8 cellular contexts compared by ENCODE assay signal in genomic region chr6:151494235-151494950, GRCh38. TPM values are rescaled to one million over a fixed set of nuclear protein-coding genes. Genes with fewer than 3 reads are reported as not detected.
DNase-seq lines count a peak whose midpoint lies in the region; ATAC-seq and TF ChIP-seq lines count a peak whose summit lies in the region.

No MANE protein-coding gene starts in this region.

- CTCF ChIA-PET in CD4-positive, alpha-beta T cell (lab: Charles Lee): no interaction called here

- no peaks in the 10 kb centered on the region for H3K36me3 Mint-ChIP-seq in CD4-positive, alpha-beta T cell (ENCODE audit: low read depth)
- H3K36me3 Mint-ChIP-seq in activated T-cell treated with anti-CD3 and anti-CD28 coated beads, Interleukin-2, amount 50 U/mL, for 24 hours (ENCODE audit: low read depth): no peaks in the 10 kb centered on the region
- H3K36me3 Mint-ChIP-seq in natural killer cell treated with Interleukin-12 subunit alpha and Interleukin-12 subunit beta and Interleukin-15 and Interleukin-18, amount 100 ng/mL, for 72 hours: no peaks in the 10 kb centered on the region

- peak overlapping the region; percentile 76 for H3K4me3 Mint-ChIP-seq in CD4-positive, alpha-beta T cell
- peak overlapping the region; percentile 69 for H3K4me3 Mint-ChIP-seq in activated T-cell treated with anti-CD3 and anti-CD28 coated beads, Interleukin-2, amount 50 U/mL, for 24 hours
- H3K4me3 Mint-ChIP-seq in natural killer cell treated with Interleukin-12 subunit alpha and Interleukin-12 subunit beta and Interleukin-15 and Interleukin-18, amount 100 ng/mL, for 72 hours: peak overlapping the region; percentile 68

- peaks cover 17% of the 10 kb centered on the region for H3K4me1 Mint-ChIP-seq in CD4-positive, alpha-beta T cell (ENCODE audit: low read depth)
- peaks cover 15% of the 10 kb centered on the region for H3K4me1 Mint-ChIP-seq in activated T-cell treated with anti-CD3 and anti-CD28 coated beads, Interleukin-2, amount 50 U/mL, for 24 hours (ENCODE audit: low read depth)
- H3K4me1 Mint-ChIP-seq in natural killer cell treated with Interleukin-12 subunit alpha and Interleukin-12 subunit beta and Interleukin-15 and Interleukin-18, amount 100 ng/mL, for 72 hours (ENCODE audit: low read depth in 2 of 2): peaks cover 15 to 22% of the 10 kb centered on the region in 2 donors

- POLR2A ChIA-PET in CD4-positive, alpha-beta T cell (lab: Charles Lee): interaction anchor here (0.6 to 1.0 kb wide), 2 partner anchors 9 to 104 kb away, joined by 3 to 4 read pairs; no protein-coding TSS in a partner anchor

- no peak overlapping the region for H3K27ac Mint-ChIP-seq in CD4-positive, alpha-beta T cell
- H3K27ac Mint-ChIP-seq in activated T-cell treated with anti-CD3 and anti-CD28 coated beads, Interleukin-2, amount 50 U/mL, for 24 hours: no peak overlapping the region
- no peak overlapping the region for H3K27ac Mint-ChIP-seq in natural killer cell treated with Interleukin-12 subunit alpha and Interleukin-12 subunit beta and Interleukin-15 and Interleukin-18, amount 100 ng/mL, for 72 hours

- H3K9me3 ChIP-seq in CD4-positive, alpha-beta T cell (ENCODE audit: control insufficient read depth, low read length): no peaks in the 10 kb centered on the region

- intact Hi-C loops in CD4-positive, alpha-beta T cell (cut with DNase I, micrococcal nuclease): no loop called here

- peaks cover 38% of the 10 kb centered on the region for H3K27me3 ChIP-seq in CD4-positive, alpha-beta T cell (ENCODE audit: control insufficient read depth, insufficient read depth, low read length)

- no peak overlapping the region for H3K27ac ChIP-seq in CD4-positive, alpha-beta T cell (ENCODE audit: low read depth, low read length)

- peak; percentile 44 for ATAC-seq in CD4-positive, alpha-beta T cell (ENCODE audit: poor library complexity)
- ATAC-seq in natural killer cell treated with Interleukin-12 subunit alpha and Interleukin-12 subunit beta and Interleukin-15 and Interleukin-18, amount 100 ng/mL, for 72 hours: no peak
- ATAC-seq in GM21737 (IDR thresholded peaks at IDR 0.05; ENCODE audit: unreplicated experiment) (no peak), GM21786 (IDR thresholded peaks at IDR 0.05; ENCODE audit: unreplicated experiment) (no peak)

- peaks cover 59% of the 10 kb centered on the region for H3K27me3 Mint-ChIP-seq in CD4-positive, alpha-beta T cell
- H3K27me3 Mint-ChIP-seq in activated T-cell treated with anti-CD3 and anti-CD28 coated beads, Interleukin-2, amount 50 U/mL, for 24 hours: peaks cover 56% of the 10 kb centered on the region
- peaks cover 26 to 40% of the 10 kb centered on the region in 2 donors for H3K27me3 Mint-ChIP-seq in natural killer cell treated with Interleukin-12 subunit alpha and Interleukin-12 subunit beta and Interleukin-15 and Interleukin-18, amount 100 ng/mL, for 72 hours

- no peaks in the 10 kb centered on the region for H3K9me3 Mint-ChIP-seq in CD4-positive, alpha-beta T cell
- no peaks in the 10 kb centered on the region for H3K9me3 Mint-ChIP-seq in activated T-cell treated with anti-CD3 and anti-CD28 coated beads, Interleukin-2, amount 50 U/mL, for 24 hours
- no peaks in the 10 kb centered on the region for H3K9me3 Mint-ChIP-seq in natural killer cell treated with Interleukin-12 subunit alpha and Interleukin-12 subunit beta and Interleukin-15 and Interleukin-18, amount 100 ng/mL, for 72 hours

- DNase-seq in CD4-positive, alpha-beta T cell: peak in 1 of 10 experiments; percentile 14
- peak; percentile 16 for DNase-seq in HPDE6-E6E7 (ENCODE audit: extremely low spot score)
- DNase-seq in activated T-cell treated with anti-CD3 and anti-CD28 coated beads, Interleukin-2, amount 50 U/mL, for 24 hours: peak; percentile 37
- DNase-seq in fibroblast of the aortic adventitia (ENCODE audit: low read depth): peak; percentile 32
- DNase-seq in natural killer cell treated with Interleukin-12 subunit alpha and Interleukin-12 subunit beta and Interleukin-15 and Interleukin-18, amount 100 ng/mL, for 72 hours (ENCODE audit: low spot score): no peak
- DNase-seq in effector CD8-positive, alpha-beta T cell (lab: John Stamatoyannopoulos, UW): no peak

- H3K4me3 ChIP-seq in fibroblast of the aortic adventitia (ENCODE audit: low read depth, low read length): peak overlapping the region; percentile 67

- no peak for TF ChIP-seq CTCF in CD4-positive, alpha-beta T cell (IDR thresholded peaks at IDR 0.05)
- no peak for TF ChIP-seq CTCF in fibroblast of the aortic adventitia (IDR thresholded peaks at IDR 0.05; ENCODE audit: insufficient read depth, low read length)

RNA-seq across cellular contexts. Expression of gene CCDC170, which starts 0.6 kb away (rescaled TPM):
- not detected for total RNA-seq in CD4-positive, alpha-beta T cell
- total RNA-seq in fibroblast of the aortic adventitia (ENCODE audit: low replicate concordance): 0.09 and 0.82 TPM in 2 replicates
- total RNA-seq in natural killer cell treated with Interleukin-12 subunit alpha and Interleukin-12 subunit beta and Interleukin-15 and Interleukin-18, amount 100 ng/mL, for 72 hours: not detected

RNA-seq across cellular contexts. Expression of gene RMND1, which starts 42.5 kb away (rescaled TPM):
- total RNA-seq in CD4-positive, alpha-beta T cell: 1 to 10 TPM; 6.5 to 7.5 TPM
- total RNA-seq in fibroblast of the aortic adventitia (ENCODE audit: low replicate concordance): 36.4 and 51.3 TPM in 2 replicates
- total RNA-seq in natural killer cell treated with Interleukin-12 subunit alpha and Interleukin-12 subunit beta and Interleukin-15 and Interleukin-18, amount 100 ng/mL, for 72 hours: 10 to 100 TPM; 19.2 to 27.3 TPM

Comparison
In these comparisons a context has a peak if more than half of its experiments do, and no peak if none do; other contexts are left out.
1. DNase-seq: peak in HPDE6-E6E7 (single experiment), activated T-cell treated with anti-CD3 and anti-CD28 coated beads, Interleukin-2, amount 50 U/mL, for 24 hours (single experiment) and fibroblast of the aortic adventitia (single experiment); none in natural killer cell treated with Interleukin-12 subunit alpha and Interleukin-12 subunit beta and Interleukin-15 and Interleukin-18, amount 100 ng/mL, for 72 hours (single experiment) and effector CD8-positive, alpha-beta T cell (single experiment).
2. Peak in every context shown above with its lines, with median percentiles within 50 percentile points of each other: H3K4me3 Mint-ChIP-seq.